14 cellular contexts compared by ENCODE assay signal in the genomic region with DNA sequence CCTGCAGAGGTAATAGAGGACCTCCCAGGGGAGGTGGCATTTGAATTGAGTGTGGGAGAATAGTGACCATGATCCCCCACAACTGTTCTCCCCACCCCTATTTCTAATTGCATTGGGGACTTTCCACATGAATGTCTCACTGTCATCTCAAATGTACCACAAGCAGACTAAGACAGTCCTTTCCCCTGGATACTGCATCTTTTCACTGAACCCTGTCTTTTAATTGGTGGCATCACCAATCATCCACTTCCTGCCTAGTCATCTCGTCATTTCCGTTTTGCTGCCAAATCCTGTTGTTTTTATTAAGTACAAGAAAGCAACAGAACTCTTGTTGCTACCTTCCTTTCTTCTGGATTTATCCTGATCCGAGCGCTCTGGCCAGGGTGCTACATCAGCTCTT.
DNase-seq lines count a peak whose midpoint lies in the region; ATAC-seq and TF ChIP-seq lines count a peak whose summit lies in the region.
"Had no signal": no experiment of that assay in that cellular context is flagged by ENCODE, and none has a peak within 500 bp of the region (broad histone marks: within the 10 kb centered on the region; RNA-seq: fewer than 3 reads in every experiment).

No MANE protein-coding gene starts in this region.

- H3K9me2 ChIP-seq in PC-3 (replicated peaks; ENCODE audit: low read length) (no peaks in the 10 kb centered on the region), hepatocyte (replicated peaks; ENCODE audit: insufficient read depth) (no peaks in the 10 kb centered on the region)

- H3K27me3 ChIP-seq in left ventricle myocardium inferior (ENCODE audit: low read depth), result no peaks in the 10 kb centered on the region
- H3K27me3 ChIP-seq in PC-3 (ENCODE audit: low read length), result no peaks in the 10 kb centered on the region
- no peaks in the 10 kb centered on the region for H3K27me3 ChIP-seq in hepatocyte
- H3K27me3 ChIP-seq in upper lobe of right lung, result no peaks in the 10 kb centered on the region
- H3K27me3 ChIP-seq: foreskin keratinocyte, vagina had no signal

- DNase-seq in left ventricle myocardium inferior, result no peak
- DNase-seq in Right ventricle myocardium inferior (ENCODE audit: missing footprints), result no peak
- DNase-seq in PC-3, result no peak
- no peak for DNase-seq in hepatocyte (ENCODE audit: low spot score)
- DNase-seq in upper lobe of right lung, result no peak
- no peak for DNase-seq in NCI-H2029 treated with DMSO at 0.1 percent for 48 hours (lab: John Stamatoyannopoulos, UW)
- DNase-seq in stimulated activated CD4-positive, alpha-beta T cell treated with anti-CD3 and anti-CD28 coated beads, Interleukin-4, amount 100 ng/mL, for 4 hours, result no peak
- DNase-seq: caudate nucleus, foreskin keratinocyte, NCI-H1105, retina had no signal

- H3K4me1 ChIP-seq in left ventricle myocardium inferior (peaks cover 89% of the 10 kb centered on the region), PC-3 (ENCODE audit: insufficient read depth, low read length) (peaks cover 46% of the 10 kb centered on the region), hepatocyte (ENCODE audit: insufficient read depth) (peaks cover 11% of the 10 kb centered on the region), upper lobe of right lung (peaks cover 22% of the 10 kb centered on the region)

- peaks cover 100% of the 10 kb centered on the region for H3K36me3 ChIP-seq in left ventricle myocardium inferior
- H3K36me3 ChIP-seq in PC-3 (ENCODE audit: low read depth, low read length), result peaks cover 77% of the 10 kb centered on the region
- H3K36me3 ChIP-seq in hepatocyte (replicated peaks; ENCODE audit: insufficient read depth, low read depth), result no peaks in the 10 kb centered on the region
- H3K36me3 ChIP-seq in upper lobe of right lung, result peaks cover 52% of the 10 kb centered on the region

- intact Hi-C loops in left ventricle myocardium inferior (cut with micrococcal nuclease), result no loop called here
- intact Hi-C loops in Right ventricle myocardium inferior (cut with DNase I), result no loop called here
- intact Hi-C loops in PC-3 (cut with micrococcal nuclease), result no loop called here
- intact Hi-C loops in upper lobe of right lung (cut with DNase I), result no loop called here

- H3K4me2 ChIP-seq in PC-3 (ENCODE audit: low read length) (no peak overlapping the region), hepatocyte (no peak overlapping the region)

- no peak for ATAC-seq in Right ventricle myocardium inferior
- ATAC-seq in PC-3, result no peak
- no peak for ATAC-seq in upper lobe of right lung
- ATAC-seq: foreskin keratinocyte, K562 had no signal

- POLR2A ChIA-PET in PC-3 (lab: Charles Lee; ENCODE audit: unreplicated experiment), result no interaction called here

- H3K9me3 ChIP-seq in left ventricle myocardium inferior (replicated peaks) (no peaks in the 10 kb centered on the region), PC-3 (ENCODE audit: low read length) (peaks cover 6% of the 10 kb centered on the region; the same call in 1 of the 2 replicates), hepatocyte (ENCODE audit: low read depth) (no peaks in the 10 kb centered on the region), upper lobe of right lung (no peaks in the 10 kb centered on the region)
- H3K9me3 ChIP-seq: vagina had no signal

- peak overlapping the region; percentile 76 for H3K27ac ChIP-seq in left ventricle myocardium inferior (replicated peaks)
- H3K27ac ChIP-seq in PC-3 (ENCODE audit: low read length), result peak overlapping the region; percentile 65
- H3K27ac ChIP-seq in hepatocyte, result peak overlapping the region; percentile 82
- H3K27ac ChIP-seq in upper lobe of right lung, result peak overlapping the region; percentile 2
- H3K27ac ChIP-seq: foreskin keratinocyte, vagina had no signal

- H3F3A ChIP-seq in PC-3 (ENCODE audit: low read length, unreplicated experiment), result peaks cover 20% of the 10 kb centered on the region

- 94% methylated on average over 4 of the region's 4 CpGs for WGBS in hepatocyte (ENCODE audit: low lambda C conversion rate, missing lambda C conversion rate)

- no peaks in the 10 kb centered on the region for H4K20me1 ChIP-seq in PC-3 (ENCODE audit: low read length)
- H4K20me1 ChIP-seq in hepatocyte (ENCODE audit: insufficient read depth, poor library complexity, severe bottlenecking), result no peaks in the 10 kb centered on the region

- BruUV-seq in PC-3 (replicated peaks; lab: Mats Ljungman, UMichigan), result no TSS peak

- CTCF ChIA-PET in PC-3 (lab: Charles Lee), result no interaction called here

- TF ChIP-seq CTCF in left ventricle myocardium inferior (IDR thresholded peaks at IDR 0.05; ENCODE audit: borderline replicate concordance), result no peak
- TF ChIP-seq CTCF in PC-3 (conservative IDR thresholded peaks at IDR 0.05; ENCODE audit: low read depth, low read length), result no peak
- TF ChIP-seq CTCF in hepatocyte (IDR thresholded peaks at IDR 0.05; ENCODE audit: poor library complexity), result no peak
- no peak for TF ChIP-seq CTCF in upper lobe of right lung (IDR thresholded peaks at IDR 0.05)

- H2AFZ ChIP-seq in PC-3 (ENCODE audit: low read length) (no peak overlapping the region), hepatocyte (no peak overlapping the region)

- peaks cover 21% of the 10 kb centered on the region; the same call in 1 of the 2 replicates for H3K79me2 ChIP-seq in PC-3 (ENCODE audit: low read length)
- H3K79me2 ChIP-seq in hepatocyte, result no peaks in the 10 kb centered on the region

- H3K9ac ChIP-seq in PC-3 (ENCODE audit: low read length), result no peak overlapping the region

- H3K4me3 ChIP-seq in left ventricle myocardium inferior, result no peak overlapping the region
- no peak overlapping the region for H3K4me3 ChIP-seq in PC-3 (ENCODE audit: low read length)
- H3K4me3 ChIP-seq in hepatocyte, result no peak overlapping the region
- H3K4me3 ChIP-seq in upper lobe of right lung, result no peak overlapping the region
- H3K4me3 ChIP-seq: K562, lung, vagina had no signal

Comparison
In these comparisons a context has a peak if more than half of its experiments do, and no peak if none do; other contexts are left out.
1. H3K27ac ChIP-seq: peak in every context shown above with its lines; median percentile 82 in hepatocyte; 76 in left ventricle myocardium inferior; 65 in PC-3; 2 in upper lobe of right lung.